Comparison of ENCODE assay signal across 1 cellular context in genomic region chr1:12019858-12020509, GRCh38.
TF ChIP-seq lines count a peak whose summit lies in the region.

No MANE protein-coding gene starts in this region.

TF ChIP-seq in SK-N-SH, 30 proteins besides CTCF, POLR2A, EP300 and RAD21 (continued from another document):
- no peak for TF ChIP-seq REST (IDR thresholded peaks at IDR 0.05; ENCODE audit: low read depth, low read length)
- TF ChIP-seq GABPA (IDR thresholded peaks at IDR 0.05; ENCODE audit: low read depth) = no peak
- TF ChIP-seq TCF12 (IDR thresholded peaks at IDR 0.05) = no peak
- no peak for TF ChIP-seq TEAD4 (IDR thresholded peaks at IDR 0.05; ENCODE audit: borderline replicate concordance, insufficient read depth)
- no peak for TF ChIP-seq CHD2 (IDR thresholded peaks at IDR 0.05; ENCODE audit: low read length, partially characterized antibody)
- no peak for TF ChIP-seq YY1 (IDR thresholded peaks at IDR 0.05; ENCODE audit: low read depth)
- TF ChIP-seq RCOR1 (IDR thresholded peaks at IDR 0.05; ENCODE audit: low read length) = no peak
- TF ChIP-seq, protein P1, sequence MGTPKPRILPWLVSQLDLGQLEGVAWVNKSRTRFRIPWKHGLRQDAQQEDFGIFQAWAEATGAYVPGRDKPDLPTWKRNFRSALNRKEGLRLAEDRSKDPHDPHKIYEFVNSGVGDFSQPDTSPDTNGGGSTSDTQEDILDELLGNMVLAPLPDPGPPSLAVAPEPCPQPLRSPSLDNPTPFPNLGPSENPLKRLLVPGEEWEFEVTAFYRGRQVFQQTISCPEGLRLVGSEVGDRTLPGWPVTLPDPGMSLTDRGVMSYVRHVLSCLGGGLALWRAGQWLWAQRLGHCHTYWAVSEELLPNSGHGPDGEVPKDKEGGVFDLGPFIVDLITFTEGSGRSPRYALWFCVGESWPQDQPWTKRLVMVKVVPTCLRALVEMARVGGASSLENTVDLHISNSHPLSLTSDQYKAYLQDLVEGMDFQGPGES (IDR thresholded peaks at IDR 0.05; ENCODE audit: low read depth, low read length) = no peak
- TF ChIP-seq, protein P2, sequence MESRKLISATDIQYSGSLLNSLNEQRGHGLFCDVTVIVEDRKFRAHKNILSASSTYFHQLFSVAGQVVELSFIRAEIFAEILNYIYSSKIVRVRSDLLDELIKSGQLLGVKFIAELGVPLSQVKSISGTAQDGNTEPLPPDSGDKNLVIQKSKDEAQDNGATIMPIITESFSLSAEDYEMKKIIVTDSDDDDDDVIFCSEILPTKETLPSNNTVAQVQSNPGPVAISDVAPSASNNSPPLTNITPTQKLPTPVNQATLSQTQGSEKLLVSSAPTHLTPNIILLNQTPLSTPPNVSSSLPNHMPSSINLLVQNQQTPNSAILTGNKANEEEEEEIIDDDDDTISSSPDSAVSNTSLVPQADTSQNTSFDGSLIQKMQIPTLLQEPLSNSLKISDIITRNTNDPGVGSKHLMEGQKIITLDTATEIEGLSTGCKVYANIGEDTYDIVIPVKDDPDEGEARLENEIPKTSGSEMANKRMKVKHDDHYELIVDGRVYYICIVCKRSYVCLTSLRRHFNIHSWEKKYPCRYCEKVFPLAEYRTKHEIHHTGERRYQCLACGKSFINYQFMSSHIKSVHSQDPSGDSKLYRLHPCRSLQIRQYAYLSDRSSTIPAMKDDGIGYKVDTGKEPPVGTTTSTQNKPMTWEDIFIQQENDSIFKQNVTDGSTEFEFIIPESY (IDR thresholded peaks at IDR 0.05; ENCODE audit: borderline replicate concordance, low read depth) = no peak
- no peak for TF ChIP-seq USF2 (IDR thresholded peaks at IDR 0.05; ENCODE audit: borderline replicate concordance, low read depth, low read length)
- TF ChIP-seq TAF1 (IDR thresholded peaks at IDR 0.05; ENCODE audit: borderline replicate concordance, low read depth, low read length) = no peak
- no peak for TF ChIP-seq JUND (IDR thresholded peaks at IDR 0.05)
- no peak for TF ChIP-seq SIN3A (IDR thresholded peaks at IDR 0.05; ENCODE audit: borderline replicate concordance, low read depth, low read length)
- no peak for TF ChIP-seq MXI1 (IDR thresholded peaks at IDR 0.05; ENCODE audit: low read depth, low read length)
- TF ChIP-seq FOXJ3 (CRISPR knock-in tag; IDR thresholded peaks at IDR 0.05) = no peak
- no peak for TF ChIP-seq FOSL2 (IDR thresholded peaks at IDR 0.05; ENCODE audit: borderline replicate concordance, low read depth)
- TF ChIP-seq GATA2 (CRISPR knock-in tag; IDR thresholded peaks at IDR 0.05) = no peak
TF ChIP-seq in SK-N-SH: peak in this region for 0.
